In genomic region chr4:101987623-101988243, GRCh38 we compare ENCODE assay signal across 14 cellular contexts.
A peak's percentile ranks its signal among the peaks of the same experiment; 100 is the strongest.
DNase-seq lines count a peak whose midpoint lies in the region; ATAC-seq and TF ChIP-seq lines count a peak whose summit lies in the region.
"Had no signal": no experiment of that assay in that cellular context is flagged by ENCODE, and none has a peak within 500 bp of the region (broad histone marks: within the 10 kb centered on the region; RNA-seq: fewer than 3 reads in every experiment).

No MANE protein-coding gene starts in this region.

- H3K4me3 ChIP-seq in hepatocyte, result no peak overlapping the region
- H3K4me3 ChIP-seq in dorsolateral prefrontal cortex, result no peak overlapping the region
- H3K4me3 ChIP-seq: skin epidermis had no signal

- no peaks in the 10 kb centered on the region for H3K27me3 ChIP-seq in hepatocyte
- H3K27me3 ChIP-seq in dorsolateral prefrontal cortex, result no peaks in the 10 kb centered on the region

- H3K36me3 Mint-ChIP-seq in activated naive CD8-positive, alpha-beta T cell treated with anti-CD3 and anti-CD28 coated beads, Interleukin-2, amount 50 U/mL, for 24 hours (ENCODE audit: low read depth), result no peaks in the 10 kb centered on the region
- H3K36me3 Mint-ChIP-seq: activated naive CD4-positive, alpha-beta T cell treated with anti-CD3 and anti-CD28 coated beads, Interleukin-2, amount 50 U/mL, for 72 hours had no signal

- no peaks in the 10 kb centered on the region for H4K20me1 ChIP-seq in hepatocyte (ENCODE audit: insufficient read depth, poor library complexity, severe bottlenecking)

- H3K4me3 Mint-ChIP-seq in activated naive CD8-positive, alpha-beta T cell treated with anti-CD3 and anti-CD28 coated beads, Interleukin-2, amount 50 U/mL, for 24 hours, result no peak overlapping the region

- TF ChIP-seq CTCF in hepatocyte (IDR thresholded peaks at IDR 0.05; ENCODE audit: poor library complexity), result no peak
- no peak for TF ChIP-seq CTCF in dorsolateral prefrontal cortex (IDR thresholded peaks at IDR 0.05 in 54 of 56, conservative IDR thresholded peaks at IDR 0.05 in 2 of 56; ENCODE audit: low read depth in 1 of 56, partially characterized antibody in 56 of 56)

- no peaks in the 10 kb centered on the region for H3K79me2 ChIP-seq in hepatocyte

- H3K27ac Mint-ChIP-seq in activated naive CD8-positive, alpha-beta T cell treated with anti-CD3 and anti-CD28 coated beads, Interleukin-2, amount 50 U/mL, for 24 hours, result no peak overlapping the region
- H3K27ac Mint-ChIP-seq: activated naive CD4-positive, alpha-beta T cell treated with anti-CD3 and anti-CD28 coated beads, Interleukin-2, amount 50 U/mL, for 72 hours had no signal

- no peaks in the 10 kb centered on the region for H3K4me1 Mint-ChIP-seq in activated naive CD8-positive, alpha-beta T cell treated with anti-CD3 and anti-CD28 coated beads, Interleukin-2, amount 50 U/mL, for 24 hours

- H3K9me3 Mint-ChIP-seq in activated naive CD8-positive, alpha-beta T cell treated with anti-CD3 and anti-CD28 coated beads, Interleukin-2, amount 50 U/mL, for 24 hours, result no peaks in the 10 kb centered on the region

- ATAC-seq in GM18867 (IDR thresholded peaks at IDR 0.05; ENCODE audit: unreplicated experiment) (peak; percentile 86), GM21717 (IDR thresholded peaks at IDR 0.05; ENCODE audit: unreplicated experiment) (peak; percentile 67), HG03135 (IDR thresholded peaks at IDR 0.05; ENCODE audit: unreplicated experiment) (peak; percentile 99)
- ATAC-seq in activated naive CD8-positive, alpha-beta T cell treated with anti-CD3 and anti-CD28 coated beads, Interleukin-2, amount 50 U/mL, for 24 hours, result no peak
- ATAC-seq: activated naive CD4-positive, alpha-beta T cell treated with anti-CD3 and anti-CD28 coated beads, Interleukin-2, amount 50 U/mL, for 72 hours had no signal

- H3K9me3 ChIP-seq in hepatocyte (ENCODE audit: low read depth), result no peaks in the 10 kb centered on the region

- DNase-seq in hepatocyte (ENCODE audit: low spot score), result peak; percentile 11
- no peak for DNase-seq in activated T-cell treated with anti-CD3 and anti-CD28 coated beads, Interleukin-2, amount 50 U/mL, for 48 hours
- no peak for DNase-seq in activated CD4-positive, CD25-positive, alpha-beta regulatory T cell treated with anti-CD3 and anti-CD28 coated beads, Interleukin-2, amount 50 U/mL, for 72 hours
- DNase-seq in dorsolateral prefrontal cortex, result no peak
- DNase-seq in activated naive CD8-positive, alpha-beta T cell treated with anti-CD3 and anti-CD28 coated beads, Interleukin-2, amount 50 U/mL, for 24 hours, result no peak
- DNase-seq: activated CD4-positive, alpha-beta T cell treated with anti-CD3 and anti-CD28 coated beads, Interleukin-2, amount 50 U/mL, for 4 hours; dermis blood vessel endothelial cell; KG1; NCI-H446 had no signal

- no peak overlapping the region for H2AFZ ChIP-seq in hepatocyte

- no peak overlapping the region for H3K27ac ChIP-seq in hepatocyte
- no peak overlapping the region for H3K27ac ChIP-seq in dorsolateral prefrontal cortex
- H3K27ac ChIP-seq: skin epidermis had no signal

- H3K4me1 ChIP-seq in hepatocyte (ENCODE audit: insufficient read depth), result peaks cover 7% of the 10 kb centered on the region

- H3K4me2 ChIP-seq in hepatocyte, result no peak overlapping the region

- no peaks in the 10 kb centered on the region for H3K27me3 Mint-ChIP-seq in activated naive CD8-positive, alpha-beta T cell treated with anti-CD3 and anti-CD28 coated beads, Interleukin-2, amount 50 U/mL, for 24 hours

- H3K36me3 ChIP-seq in hepatocyte (replicated peaks; ENCODE audit: insufficient read depth, low read depth), result no peaks in the 10 kb centered on the region

- WGBS in hepatocyte (ENCODE audit: low lambda C conversion rate, missing lambda C conversion rate), result 71% methylated on average over 5 of the region's 5 CpGs

- intact Hi-C loops in dorsolateral prefrontal cortex (cut with DNase I), result no loop called here

- H3K9me2 ChIP-seq in hepatocyte (replicated peaks; ENCODE audit: insufficient read depth), result no peaks in the 10 kb centered on the region
